In genomic region chr19:47790398-47790814, GRCh38 we compare ENCODE assay signal across 8 cellular contexts. TPM values are rescaled to one million over a fixed set of nuclear protein-coding genes. Genes with fewer than 3 reads are reported as not detected.
DNase-seq lines count a peak whose midpoint lies in the region; ATAC-seq and TF ChIP-seq lines count a peak whose summit lies in the region.

No MANE protein-coding gene starts in this region.

- no peaks in the 10 kb centered on the region for H3K4me1 ChIP-seq in testis

- peaks cover 6% of the 10 kb centered on the region for H3K36me3 Mint-ChIP-seq in CD4-positive, alpha-beta T cell (ENCODE audit: low read depth)

- TF ChIP-seq POLR2A in testis (IDR thresholded peaks at IDR 0.05), result no peak

- H3K27ac ChIP-seq in CD4-positive, alpha-beta T cell (ENCODE audit: low read depth, low read length), result no peak overlapping the region
- H3K27ac ChIP-seq in testis, result no peak overlapping the region

- POLR2A ChIA-PET in CD4-positive, alpha-beta T cell (lab: Charles Lee), result no interaction called here

- no peaks in the 10 kb centered on the region for H3K27me3 Mint-ChIP-seq in CD4-positive, alpha-beta T cell

- WGBS in testis, 2 donors, result 10 to 12% methylated on average over 9 to 10 of the region's 10 CpGs

- DNase-seq in CD4-positive, alpha-beta T cell, result peak; percentile 75 to 89 (median 81)
- DNase-seq in HK-2 (ENCODE audit: unreplicated experiment) (peak; percentile 87), RKO (ENCODE audit: low spot score) (peak; percentile 73), fibroblast of the conjunctiva (ENCODE audit: low read depth) (peak; percentile 49), nucleus accumbens (lab: John Stamatoyannopoulos, UW) (peak in 49 of 56 donors; percentile 13 to 88 (median 53)), testis (peak; percentile 93)
- DNase-seq in activated T-helper 1 cell treated with anti-CD3 and anti-CD28 coated beads, Interleukin-2, amount 50 U/mL, for 16 hours (ENCODE audit: low read depth in 1 of 2, low spot score in 1 of 2), result peak; percentile 77 to 84

- peaks cover 4% of the 10 kb centered on the region for H3K4me1 Mint-ChIP-seq in CD4-positive, alpha-beta T cell (ENCODE audit: low read depth)

- peak; percentile 71 for ATAC-seq in CD4-positive, alpha-beta T cell (ENCODE audit: poor library complexity)
- ATAC-seq in HG03159 (IDR thresholded peaks at IDR 0.05; ENCODE audit: unreplicated experiment), result no peak

- no peaks in the 10 kb centered on the region for H3K36me3 ChIP-seq in testis (ENCODE audit: low read depth, missing control alignments)

- peak; percentile 94 for TF ChIP-seq CTCF in CD4-positive, alpha-beta T cell (IDR thresholded peaks at IDR 0.05)
- peak; percentile 48 to 96 (median 71) for TF ChIP-seq CTCF in testis (IDR thresholded peaks at IDR 0.05)

- H3K4me3 ChIP-seq in testis, result no peak overlapping the region

- no peaks in the 10 kb centered on the region for H3K27me3 ChIP-seq in CD4-positive, alpha-beta T cell (ENCODE audit: control insufficient read depth, insufficient read depth, low read length)
- H3K27me3 ChIP-seq in testis, result no peaks in the 10 kb centered on the region

- intact Hi-C loops in CD4-positive, alpha-beta T cell (cut with DNase I, micrococcal nuclease), result loop anchor here in 1 of 2 experiments (1.0 kb wide), 1 partner anchor 77 kb away; the partner anchor contains the start of gene EHD2
- intact Hi-C loops in testis (cut with DNase I; ENCODE audit: low total_unique reads), result no loop called here

- CTCF ChIA-PET in CD4-positive, alpha-beta T cell (lab: Charles Lee), result interaction anchor here (0.7 to 1.3 kb wide), 4 partner anchors 12 to 1270 kb away, joined by 3 to 4 read pairs (median 3); partner anchors contain the start of gene SELENOW

- no peaks in the 10 kb centered on the region for H3K9me3 ChIP-seq in CD4-positive, alpha-beta T cell (ENCODE audit: control insufficient read depth, low read length)
- no peaks in the 10 kb centered on the region for H3K9me3 ChIP-seq in testis

- no peak overlapping the region for H3K4me3 Mint-ChIP-seq in CD4-positive, alpha-beta T cell

- H3K27ac Mint-ChIP-seq in CD4-positive, alpha-beta T cell, result no peak overlapping the region

- H3K9me3 Mint-ChIP-seq in CD4-positive, alpha-beta T cell, result no peaks in the 10 kb centered on the region

RNA-seq across cellular contexts. Expression of gene SELENOW, which starts 11.9 kb away (rescaled TPM):
- total RNA-seq in CD4-positive, alpha-beta T cell, result 10 to 100 TPM; 71.6 TPM
- total RNA-seq in testis, result 100 to 1,000 TPM; 170 to 194 TPM
- polyA plus RNA-seq in testis (ENCODE audit: insufficient read depth, low read depth, low replicate concordance), result 197 TPM

RNA-seq across cellular contexts. Expression of gene TPRX1, which starts 13.9 kb away (rescaled TPM):
- not detected for total RNA-seq in CD4-positive, alpha-beta T cell
- total RNA-seq in testis, result under 1 TPM; 0.55 to 0.62 TPM
- polyA plus RNA-seq in testis (ENCODE audit: insufficient read depth, low read depth, low replicate concordance), result 1.2 TPM

RNA-seq across cellular contexts. Expression of gene CRX, which starts 31.3 kb away (rescaled TPM):
- not detected for total RNA-seq in CD4-positive, alpha-beta T cell
- under 1 TPM; 0.12 to 0.55 TPM for total RNA-seq in testis
- not detected for polyA plus RNA-seq in testis (ENCODE audit: insufficient read depth, low read depth, low replicate concordance)

RNA-seq across cellular contexts. Expression of gene NOP53, which starts 45.1 kb away (rescaled TPM):
- total RNA-seq in CD4-positive, alpha-beta T cell, result 1,000 to 10,000 TPM; 1,074 to 1,154 TPM
- 100 to 1,000 TPM; 166 to 325 TPM for total RNA-seq in testis
- 309 TPM for polyA plus RNA-seq in testis (ENCODE audit: insufficient read depth, low read depth, low replicate concordance)
